In genomic region chr1:35069746-35070145, GRCh38 we compare ENCODE assay signal across 7 cellular contexts.
"Had no signal": no experiment of that assay in that cellular context is flagged by ENCODE, and none has a peak within 500 bp of the region (broad histone marks: within the 10 kb centered on the region; RNA-seq: fewer than 3 reads in every experiment).

No MANE protein-coding gene starts in this region.

- H3K36me3 ChIP-seq: HAP-1 had no signal

- H3K4me3 ChIP-seq: GM23248, GM23338, HAP-1 had no signal

- H3K9ac ChIP-seq: GM23248 had no signal

- H2AFZ ChIP-seq: GM23248, GM23338 had no signal

- H3K27ac ChIP-seq: GM23248 had no signal

- ATAC-seq: GM23338 had no signal

- H3K4me2 ChIP-seq: GM23338 had no signal

- H3K4me1 ChIP-seq: HAP-1 had no signal

- DNase-seq: GM23248, GOT3, H9, HCEC 1CT, HFFc6 had no signal

- H3K9me3 ChIP-seq: HAP-1 had no signal
